19 cellular contexts compared by ENCODE assay signal in the genomic region with DNA sequence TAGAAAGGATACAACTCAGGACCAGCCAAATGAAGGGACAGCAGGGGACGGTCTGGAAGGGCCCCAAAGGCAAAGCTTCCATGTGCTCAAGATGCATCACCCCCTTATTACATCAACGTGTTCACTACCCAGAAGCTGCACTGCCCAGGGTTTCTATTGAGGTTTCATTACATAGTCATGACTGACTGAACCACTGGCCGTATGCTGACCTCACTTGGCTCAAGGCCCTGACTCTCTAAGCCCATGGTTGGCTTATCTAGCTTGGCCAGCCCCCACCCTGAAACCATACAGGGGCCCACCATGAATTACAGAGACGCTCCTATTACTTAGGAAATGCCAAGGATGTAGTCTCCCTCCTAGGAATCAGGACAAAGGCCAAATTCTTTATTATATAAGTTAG.
DNase-seq lines count a peak whose midpoint lies in the region; ATAC-seq and TF ChIP-seq lines count a peak whose summit lies in the region.
"Had no signal": no experiment of that assay in that cellular context is flagged by ENCODE, and none has a peak within 500 bp of the region (broad histone marks: within the 10 kb centered on the region; RNA-seq: fewer than 3 reads in every experiment).

No MANE protein-coding gene starts in this region.

- BruUV-seq in mammary epithelial cell (replicated peaks; lab: Mats Ljungman, UMichigan): no TSS peak

- no peaks in the 10 kb centered on the region for H3K36me3 ChIP-seq in mammary epithelial cell (ENCODE audit: insufficient read depth, low read length)
- H3K36me3 ChIP-seq: thyroid gland had no signal

- intact Hi-C loops in mammary epithelial cell (cut with micrococcal nuclease): no loop called here

- ATAC-seq in HG03159 (IDR thresholded peaks at IDR 0.05; ENCODE audit: unreplicated experiment) (no peak), left lobe of liver (no peak), HG02885 (IDR thresholded peaks at IDR 0.05; ENCODE audit: poor library complexity, unreplicated experiment) (no peak), GM19324 (IDR thresholded peaks at IDR 0.05; ENCODE audit: low FRiP score, unreplicated experiment) (no peak)
- ATAC-seq: activated CD8-positive, alpha-beta memory T cell treated with anti-CD3 and anti-CD28 coated beads, Interleukin-2, amount 10 ng/mL, durations not matched to agents 7 days and 5 days had no signal

- H3K4me2 ChIP-seq in mammary epithelial cell (ENCODE audit: insufficient read depth, low read depth, low read length): no peak overlapping the region
- H3K4me2 ChIP-seq: PC-9 had no signal

- in situ Hi-C loops in mammary epithelial cell (cut with MboI; ENCODE audit: low sequenced_read_pairs in 2 of 2): no loop called here

- no peak overlapping the region for H3K4me3 ChIP-seq in mammary epithelial cell (replicated peaks in 1 of 3; ENCODE audit: insufficient read depth in 1 of 3, low read depth in 2 of 3, low read length in 3 of 3)
- H3K4me3 ChIP-seq: PC-9, thyroid gland had no signal

- no peak overlapping the region for H3K27ac ChIP-seq in mammary epithelial cell (ENCODE audit: insufficient read depth, low read depth, low read length)
- H3K27ac ChIP-seq: PC-9, thyroid gland had no signal

- 85% methylated on average over 3 of the region's 4 CpGs for WGBS in mammary epithelial cell (ENCODE audit: low coverage, missing lambda C conversion rate)

- no peak overlapping the region for H2AFZ ChIP-seq in mammary epithelial cell (ENCODE audit: low read depth, low read length)
- H2AFZ ChIP-seq: PC-9 had no signal

- peaks cover 6% of the 10 kb centered on the region for H3K4me1 ChIP-seq in mammary epithelial cell (ENCODE audit: insufficient read depth, low read length)
- H3K4me1 ChIP-seq: thyroid gland had no signal

- no peaks in the 10 kb centered on the region for H3K9me3 ChIP-seq in mammary epithelial cell (replicated peaks; ENCODE audit: insufficient read depth, low read length)
- H3K9me3 ChIP-seq: thyroid gland had no signal

- no peaks in the 10 kb centered on the region for H3K27me3 ChIP-seq in mammary epithelial cell (ENCODE audit: insufficient read depth, low read length)
- H3K27me3 ChIP-seq: thyroid gland had no signal

- H4K20me1 ChIP-seq in mammary epithelial cell (ENCODE audit: insufficient read depth, low read length): no peaks in the 10 kb centered on the region

- DNase-seq in H4 (ENCODE audit: low spot score): peak; percentile 22
- DNase-seq in RPMI7951 (ENCODE audit: low read depth): peak; percentile 33
- peak; percentile 57 for DNase-seq in mammary epithelial cell
- DNase-seq in kidney glomerular epithelial cell (lab: John Stamatoyannopoulos, UW): peak; percentile 10
- DNase-seq in left lobe of liver (ENCODE audit: low spot score): no peak
- DNase-seq: activated CD8-positive, alpha-beta memory T cell treated with anti-CD3 and anti-CD28 coated beads, Interleukin-2, amount 10 ng/mL, durations not matched to agents 7 days and 5 days; CD4-positive, alpha-beta memory T cell; DMS79; effector CD4-positive, alpha-beta T cell; naive B cell; NCI-H1436 treated with DMSO at 0.1 percent for 48 hours; NCI-H82; PC-9; stimulated activated CD4-positive, alpha-beta T cell treated with anti-CD3 and anti-CD28 coated beads, Interleukin-1b, Interleukin-23, amount 100 ng/mL, for 48 hours; stimulated activated naive CD4-positive, alpha-beta T cell; thyroid gland had no signal

- TF ChIP-seq CTCF in mammary epithelial cell (conservative IDR thresholded peaks at IDR 0.05 in 1 of 2, IDR thresholded peaks at IDR 0.05 in 1 of 2; ENCODE audit: extremely low read depth in 1 of 2, insufficient read depth in 1 of 2, low read depth in 1 of 2, low read length in 2 of 2): no peak

- CTCF ChIA-PET in mammary epithelial cell (lab: Charles Lee; ENCODE audit: low non-redundant PET): no interaction called here

- dilution Hi-C loops in mammary epithelial cell (cut with HindIII; ENCODE audit: low sequenced_read_pairs): no loop called here

- no peak overlapping the region for H3K9ac ChIP-seq in mammary epithelial cell (ENCODE audit: insufficient read depth, low read length)

- H3K79me2 ChIP-seq in mammary epithelial cell (ENCODE audit: insufficient read depth, low read length): no peaks in the 10 kb centered on the region
